In genomic region chr6:32112436-32112980, GRCh38 we compare ENCODE assay signal across 16 cellular contexts. TPM values are rescaled to one million over a fixed set of nuclear protein-coding genes. Genes with fewer than 3 reads are reported as not detected.
DNase-seq lines count a peak whose midpoint lies in the region; TF ChIP-seq lines count a peak whose summit lies in the region.
"Had no signal": no experiment of that assay in that cellular context is flagged by ENCODE, and none has a peak within 500 bp of the region (broad histone marks: within the 10 kb centered on the region; RNA-seq: fewer than 3 reads in every experiment).

No MANE protein-coding gene starts in this region.

- intact Hi-C loops in esophagus squamous epithelium (cut with DNase I) = no loop called here

- H3K27me3 Mint-ChIP-seq in HFFc6 (ENCODE audit: insufficient read depth) (peaks cover 9% of the 10 kb centered on the region), mesothelial cell of epicardium (ENCODE audit: low read depth) (peaks cover 24% of the 10 kb centered on the region)

- TF ChIP-seq CTCF in HFFc6 (IDR thresholded peaks at IDR 0.05) (no peak), esophagus squamous epithelium (IDR thresholded peaks at IDR 0.05) (no peak), mesothelial cell of epicardium (IDR thresholded peaks at IDR 0.05; ENCODE audit: unreplicated experiment) (no peak), suprapubic skin (IDR thresholded peaks at IDR 0.05) (no peak)

- peak overlapping the region; percentile 24 to 89 (median 85) for H3K27ac ChIP-seq in esophagus squamous epithelium
- peak overlapping the region; percentile 92 for H3K27ac ChIP-seq in suprapubic skin
- H3K27ac ChIP-seq: neural progenitor cell had no signal

- H3K4me1 Mint-ChIP-seq in HFFc6 (ENCODE audit: low read depth) (peaks cover 67% of the 10 kb centered on the region), mesothelial cell of epicardium (peaks cover 23% of the 10 kb centered on the region)

- DNase-seq in HFFc6 = no peak
- DNase-seq in esophagus squamous epithelium (lab: John Stamatoyannopoulos, UW) = no peak
- no peak for DNase-seq in mesothelial cell of epicardium (ENCODE audit: low spot score in 2 of 2, unreplicated experiment in 2 of 2)
- peak; percentile 91 to 92 for DNase-seq in suprapubic skin (ENCODE audit: low spot score in 2 of 2)
- DNase-seq in NCI-H2227 treated with DMSO at 0.1 percent for 48 hours (lab: John Stamatoyannopoulos, UW) = no peak
- no peak for DNase-seq in NCI-H1436 treated with DMSO at 0.1 percent for 48 hours (lab: John Stamatoyannopoulos, UW)
- no peak for DNase-seq in GF-D8 (lab: John Stamatoyannopoulos, UW)
- DNase-seq in kidney glomerular epithelial cell (lab: John Stamatoyannopoulos, UW) = no peak
- DNase-seq: activated CD4-positive, alpha-beta T cell treated with anti-CD3 and anti-CD28 coated beads for 1 hour; amygdala; BE2C; islet precursor cell; NCI-H524 treated with DMSO at 0.1 percent for 48 hours; T-helper 1 cell had no signal

- peaks cover 0 to 6% (median 0%) of the 10 kb centered on the region in 4 donors for H3K27me3 ChIP-seq in esophagus squamous epithelium
- no peaks in the 10 kb centered on the region for H3K27me3 ChIP-seq in suprapubic skin

- no peaks in the 10 kb centered on the region for H3K9me3 ChIP-seq in esophagus squamous epithelium
- H3K9me3 ChIP-seq in suprapubic skin = no peaks in the 10 kb centered on the region
- H3K9me3 ChIP-seq: BE2C had no signal

- H3K4me3 ChIP-seq in esophagus squamous epithelium (no peak overlapping the region), suprapubic skin (no peak overlapping the region)
- H3K4me3 ChIP-seq: GM12878, neural progenitor cell had no signal

- H3K36me3 Mint-ChIP-seq in HFFc6 (ENCODE audit: low read depth) (peaks cover 22% of the 10 kb centered on the region), mesothelial cell of epicardium (peaks cover 12% of the 10 kb centered on the region)

- H3K9me3 Mint-ChIP-seq in HFFc6 (no peaks in the 10 kb centered on the region), mesothelial cell of epicardium (no peaks in the 10 kb centered on the region)
- H3K9me3 Mint-ChIP-seq: neural progenitor cell had no signal

- H3K27ac Mint-ChIP-seq in HFFc6 (peak overlapping the region; percentile 99), mesothelial cell of epicardium (peak overlapping the region; percentile 4)
- H3K27ac Mint-ChIP-seq: neural progenitor cell had no signal

- peaks cover 6 to 34% (median 19%) of the 10 kb centered on the region in 3 donors for H3K36me3 ChIP-seq in esophagus squamous epithelium
- peaks cover 22% of the 10 kb centered on the region for H3K36me3 ChIP-seq in suprapubic skin
- H3K36me3 ChIP-seq: neural progenitor cell had no signal

- H3K4me3 Mint-ChIP-seq in HFFc6 = no peak overlapping the region; the same call in 1 of the 2 replicates
- H3K4me3 Mint-ChIP-seq in mesothelial cell of epicardium = no peak overlapping the region
- H3K4me3 Mint-ChIP-seq: neural progenitor cell had no signal

- TF ChIP-seq EP300 in suprapubic skin (IDR thresholded peaks at IDR 0.05) = no peak

- TF ChIP-seq POLR2A in esophagus squamous epithelium (IDR thresholded peaks at IDR 0.05) = no peak
- no peak for TF ChIP-seq POLR2A in suprapubic skin (IDR thresholded peaks at IDR 0.05)

- 46 to 57% methylated on average over 9 of the region's 9 CpGs for WGBS in esophagus squamous epithelium, 2 donors
- 48% methylated on average over 9 of the region's 9 CpGs for WGBS in suprapubic skin

- H3K4me1 ChIP-seq in esophagus squamous epithelium (peaks cover 25 to 76% (median 54%) of the 10 kb centered on the region in 3 donors), suprapubic skin (peaks cover 67% of the 10 kb centered on the region)
- H3K4me1 ChIP-seq: BE2C had no signal

RNA-seq across cellular contexts. Expression of gene TNXB, which starts 3.4 kb away (rescaled TPM):
- 1 to 10 TPM in 1 of 6 experiments, under 1 TPM in 5; 0.28 to 1.4 (median 0.83) TPM for total RNA-seq in HFFc6 (2021; fragmentation: NEBNext Ultra II Directional; extraction: Animal tissue kit (Norgen Biotek cat#: 25700))
- 100 to 1,000 TPM in 1 of 4 donors, 10 to 100 TPM in 3; 10.5 to 102 (median 31.0) TPM for total RNA-seq in esophagus squamous epithelium
- total RNA-seq in mesothelial cell of epicardium = 10.8 to 13.9 TPM (median 13.6 TPM) in 3 replicates
- 10 to 100 TPM; 25.7 to 52.5 (median 40.2) TPM for total RNA-seq in suprapubic skin

RNA-seq across cellular contexts. Expression of gene ATF6B, which starts 15.5 kb away (rescaled TPM):
- 10 to 100 TPM; 80.0 to 96.2 (median 88.7) TPM for total RNA-seq in HFFc6 (2021; fragmentation: NEBNext Ultra II Directional; extraction: Animal tissue kit (Norgen Biotek cat#: 25700))
- total RNA-seq in esophagus squamous epithelium (10 to 100 TPM; 27.3 to 45.4 (median 30.0) TPM), mesothelial cell of epicardium (95.8 to 99.8 TPM (median 96.3 TPM) in 3 replicates), suprapubic skin (100 to 1,000 TPM in 1 of 4 donors, 10 to 100 TPM in 3; 55.8 to 161 (median 74.0) TPM)

RNA-seq across cellular contexts. Expression of gene FKBPL, which starts 17.6 kb away (rescaled TPM):
- 1 to 10 TPM; 4.3 to 6.0 (median 4.9) TPM for total RNA-seq in HFFc6 (2021; fragmentation: NEBNext Ultra II Directional; extraction: Animal tissue kit (Norgen Biotek cat#: 25700))
- total RNA-seq in esophagus squamous epithelium (10 to 100 TPM in 1 of 4 donors, 1 to 10 TPM in 3; 5.9 to 16.7 (median 6.8) TPM), mesothelial cell of epicardium (5.4 to 6.0 TPM (median 6.0 TPM) in 3 replicates), suprapubic skin (10 to 100 TPM in 1 of 4 donors, 1 to 10 TPM in 3; 3.5 to 10.6 (median 5.6) TPM)

RNA-seq across cellular contexts. Expression of gene PRRT1, which starts 39.2 kb away (rescaled TPM):
- total RNA-seq in HFFc6 (2021; fragmentation: NEBNext Ultra II Directional; extraction: Animal tissue kit (Norgen Biotek cat#: 25700)) = 1 to 10 TPM; 2.6 to 5.8 (median 5.1) TPM
- total RNA-seq in esophagus squamous epithelium (under 1 TPM in 3 of 4 donors, not detected in 1; 0.35 to 0.87 (median 0.57) TPM), mesothelial cell of epicardium (3.0 to 4.5 TPM (median 3.4 TPM) in 3 replicates), suprapubic skin (1 to 10 TPM in 1 of 4 donors, under 1 TPM in 3; 0.42 to 2.1 (median 0.45) TPM)

RNA-seq across cellular contexts. Expression of gene PPT2, which starts 41.4 kb away (rescaled TPM):
- 10 to 100 TPM; 15.9 to 21.7 (median 18.6) TPM for total RNA-seq in HFFc6 (2021; fragmentation: NEBNext Ultra II Directional; extraction: Animal tissue kit (Norgen Biotek cat#: 25700))
- 100 to 1,000 TPM in 1 of 4 donors, 10 to 100 TPM in 3; 17.3 to 133 (median 23.7) TPM for total RNA-seq in esophagus squamous epithelium
- total RNA-seq in mesothelial cell of epicardium = 49.3 to 58.6 TPM (median 51.5 TPM) in 3 replicates
- total RNA-seq in suprapubic skin = 100 to 1,000 TPM in 1 of 4 donors, 10 to 100 TPM in 3; 42.8 to 183 (median 72.2) TPM

Comparison
In these comparisons a context has a peak if more than half of its experiments do, and no peak if none do; other contexts are left out.
1. DNase-seq: peak in suprapubic skin (2 of 2); none in HFFc6 (single experiment), esophagus squamous epithelium (single experiment), mesothelial cell of epicardium (0 of 2), NCI-H2227 treated with DMSO at 0.1 percent for 48 hours (single experiment), NCI-H1436 treated with DMSO at 0.1 percent for 48 hours (single experiment), GF-D8 (single experiment) and kidney glomerular epithelial cell (single experiment).